In the genomic region with DNA sequence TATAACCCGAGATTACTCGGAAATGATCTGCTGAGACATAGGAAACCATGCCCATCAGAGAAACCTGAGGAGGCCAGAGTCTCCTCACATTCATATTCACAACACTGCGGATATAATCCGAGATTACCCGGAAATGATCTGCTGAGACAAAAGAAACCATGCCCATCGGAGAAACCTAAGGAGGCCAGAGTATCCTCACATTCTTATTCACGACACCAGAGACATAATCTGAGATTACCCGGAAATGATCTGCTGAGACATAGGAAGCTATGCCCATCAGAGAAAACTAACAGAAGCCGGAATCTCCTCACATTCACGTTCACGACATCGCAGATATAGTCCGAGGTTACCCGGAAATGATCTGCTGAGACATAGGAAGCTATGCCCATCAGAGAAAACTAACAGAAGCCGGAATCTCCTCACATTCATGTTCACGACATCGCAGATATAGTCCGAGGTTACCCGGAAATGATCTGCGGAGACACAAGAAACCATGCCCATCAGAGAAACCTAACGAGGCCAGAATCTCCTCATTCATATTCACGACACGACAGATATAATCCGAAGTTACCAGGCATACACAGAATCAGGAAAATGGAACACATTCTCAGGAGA, we compare ENCODE assay signal across 11 cellular contexts.
"Had no signal": no experiment of that assay in that cellular context is flagged by ENCODE, and none has a peak within 500 bp of the region (broad histone marks: within the 10 kb centered on the region; RNA-seq: fewer than 3 reads in every experiment).

No MANE protein-coding gene starts in this region.

- H3K27ac ChIP-seq: GM23248 had no signal

- ATAC-seq: GM23338, HCT116 had no signal

- FAIRE-seq: H1, H54 had no signal

- H3K9ac ChIP-seq: GM23248 had no signal

- H3K4me1 ChIP-seq: HAP-1 had no signal

- H3K36me3 ChIP-seq: HAP-1 had no signal

- H3K4me3 ChIP-seq: GM23248, GM23338, HAP-1 had no signal

- H3K4me1 Mint-ChIP-seq: H9 had no signal

- DNase-seq: GM23248, GOT3, H7, H9, HCEC 1CT, HFFc6 had no signal

- H3K4me3 Mint-ChIP-seq: GM23338, H9, HFFc6 had no signal

- H3K9me3 ChIP-seq: HAP-1 had no signal

- H3K27ac Mint-ChIP-seq: GM23338, H9, HFFc6 had no signal

- H3K4me2 ChIP-seq: GM23338 had no signal

- H2AFZ ChIP-seq: GM23248, GM23338 had no signal

- H3K9me3 Mint-ChIP-seq: GM23338, H9, HFFc6 had no signal
